In genomic region chr7:37109016-37109415, GRCh38 we compare ENCODE assay signal across 1 cellular context.
TF ChIP-seq lines count a peak whose summit lies in the region.

No MANE protein-coding gene starts in this region.

TF ChIP-seq in IMR-90, 13 proteins besides CTCF, POLR2A, EP300 and RAD21 (continued from another document):
- no peak for TF ChIP-seq MXI1 (IDR thresholded peaks at IDR 0.05; ENCODE audit: borderline replicate concordance, low read depth, low read length)
